Comparison of ENCODE assay signal across 18 cellular contexts in genomic region chr20:61997372-61997771, GRCh38.
"Had no signal": no experiment of that assay in that cellular context is flagged by ENCODE, and none has a peak within 500 bp of the region (broad histone marks: within the 10 kb centered on the region; RNA-seq: fewer than 3 reads in every experiment).

No MANE protein-coding gene starts in this region.

- H3K4me3 Mint-ChIP-seq: effector memory CD8-positive, alpha-beta T cell; memory B cell; natural killer cell; stimulated activated memory B cell treated with anti-CD40 and anti-IgM and Interleukin-4, amounts not matched to agents 10 μg/mL and 1 μg/mL and 100 μg/mL, for 72 hours; stimulated activated naive CD8-positive, alpha-beta T cell treated with anti-CD3 and anti-CD28 coated beads, Interleukin-15, Interleukin-2, amounts not matched to agents 100 ng/mL and 50 ng/mL, for 24 hours had no signal

- ATAC-seq: effector memory CD8-positive, alpha-beta T cell; gastroesophageal sphincter; heart right ventricle; natural killer cell; psoas muscle; right cardiac atrium; stimulated activated memory B cell treated with anti-CD40 and anti-IgM and Interleukin-4, amounts not matched to agents 10 μg/mL and 1 μg/mL and 100 μg/mL, for 72 hours; upper lobe of right lung had no signal

- H3K27ac Mint-ChIP-seq: memory B cell; natural killer cell; stimulated activated memory B cell treated with anti-CD40 and anti-IgM and Interleukin-4, amounts not matched to agents 10 μg/mL and 1 μg/mL and 100 μg/mL, for 72 hours; stimulated activated naive CD8-positive, alpha-beta T cell treated with anti-CD3 and anti-CD28 coated beads, Interleukin-15, Interleukin-2, amounts not matched to agents 100 ng/mL and 50 ng/mL, for 24 hours had no signal

- H3K27me3 Mint-ChIP-seq: effector memory CD8-positive, alpha-beta T cell; memory B cell; stimulated activated memory B cell treated with anti-CD40 and anti-IgM and Interleukin-4, amounts not matched to agents 10 μg/mL and 1 μg/mL and 100 μg/mL, for 72 hours; stimulated activated naive CD8-positive, alpha-beta T cell treated with anti-CD3 and anti-CD28 coated beads, Interleukin-15, Interleukin-2, amounts not matched to agents 100 ng/mL and 50 ng/mL, for 24 hours had no signal

- DNase-seq: effector memory CD8-positive, alpha-beta T cell; heart right ventricle; hippocampal formation; kidney glomerular epithelial cell; natural killer cell; occipital lobe; ovary; right cardiac atrium; spleen; stimulated activated CD4-positive, alpha-beta T cell treated with anti-CD3 and anti-CD28 coated beads, Interleukin-4, amount 100 ng/mL, for 4 hours; transverse colon; upper lobe of right lung; uterus had no signal

- H3K9me3 Mint-ChIP-seq: natural killer cell had no signal
